10 cellular contexts compared by ENCODE assay signal in the genomic region with DNA sequence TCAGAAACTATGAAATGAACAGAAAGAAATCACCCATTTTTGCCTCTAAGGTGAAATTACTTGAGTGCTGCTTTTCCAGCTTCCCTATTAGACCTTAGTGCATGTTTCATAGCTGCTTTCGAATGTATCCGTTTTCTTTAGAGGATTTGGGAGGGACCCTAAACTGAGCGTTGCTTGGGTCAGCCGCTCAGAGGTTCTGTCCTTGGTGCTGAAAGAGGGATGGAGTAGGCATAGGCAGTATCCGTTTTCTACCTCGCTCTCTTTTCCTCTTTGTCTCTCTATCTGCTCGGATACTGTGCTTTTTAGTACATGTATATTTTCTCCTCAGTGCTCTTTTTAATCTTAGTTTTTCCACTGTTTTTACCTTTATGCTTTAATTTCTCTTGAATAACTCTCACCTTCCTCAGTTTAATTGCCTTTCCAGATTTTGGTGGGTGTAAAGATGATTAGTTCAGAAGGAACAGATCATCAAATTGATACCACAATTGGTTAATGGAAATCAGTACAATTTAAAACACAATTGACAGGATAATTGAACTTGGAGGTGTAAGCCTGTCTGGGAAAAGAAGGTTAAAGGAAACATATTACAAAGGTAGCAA. TPM values are rescaled to one million over a fixed set of nuclear protein-coding genes. Genes with fewer than 3 reads are reported as not detected.
A peak's percentile ranks its signal among the peaks of the same experiment; 100 is the strongest.
DNase-seq lines count a peak whose midpoint lies in the region; ATAC-seq and FAIRE-seq lines count a peak whose summit lies in the region.
"Had no signal": no experiment of that assay in that cellular context is flagged by ENCODE, and none has a peak within 500 bp of the region (broad histone marks: within the 10 kb centered on the region; RNA-seq: fewer than 3 reads in every experiment).

A gene (minus strand): TSS at position 283 of the 599 bp plus-strand sequence. CDS start 7,060 bp downstream, outside the sequence.

- no peak for FAIRE-seq in HTR-8/SVneo (lab: Jason Lieb, UNC)

- H3K36me3 ChIP-seq in H7 (replicated peaks; ENCODE audit: control insufficient read depth, insufficient read depth, low read length), result no peaks in the 10 kb centered on the region
- H3K36me3 ChIP-seq: neutrophil had no signal

- ATAC-seq in GM18867 (IDR thresholded peaks at IDR 0.05; ENCODE audit: unreplicated experiment), result no peak

- no peak within 1 kb of the TSS for H3K4me3 ChIP-seq in H7 (ENCODE audit: insufficient read depth, low read depth, low read length)

- peak within 1 kb of the TSS; percentile 52 for H3K27ac ChIP-seq in caudate nucleus (ENCODE audit: low read depth, low read length)
- H3K27ac ChIP-seq: neutrophil had no signal

- DNase-seq in H7 (peak; percentile 60), NOMO-1 treated with DMSO at 0.1 percent for 48 hours (lab: John Stamatoyannopoulos, UW; ENCODE audit: unreplicated experiment) (peak; percentile 23), caudate nucleus (lab: John Stamatoyannopoulos, UW) (peak in 5 of 61 donors; percentile 1 to 26 (median 7)), myocyte (ENCODE audit: low read depth) (peak; percentile 70), HPDE6-E6E7 (ENCODE audit: extremely low spot score) (no peak), HTR-8/SVneo (ENCODE audit: insufficient read length, low spot score) (no peak), germinal center (ENCODE audit: low spot score) (no peak)

- no peaks in the 10 kb centered on the region for H3K27me3 ChIP-seq in H7 (ENCODE audit: control insufficient read depth, insufficient read depth, low read length)

RNA-seq across cellular contexts. Expression of the gene that starts here (rescaled TPM):
- not detected in 2 replicates for total RNA-seq in H7 (2014; rRNA removed; shearing (Covaris generic))
- total RNA-seq in myocyte, result not detected in 2 replicates
- not detected for polyA plus RNA-seq in myocyte (2012)
- total RNA-seq: T-helper 1 cell treated with Interleukin-12 subunit alpha and Interleukin-12 subunit beta and Interleukin-4 antibody, amounts not matched to agents 30 ng/mL and 1 ng/mL, for 36 hours had no signal

Comparison
In these comparisons a context has a peak if more than half of its experiments do, and no peak if none do; other contexts are left out.
1. Peak in DNase-seq in H7; RNA of the gene not detected or under 1 TPM.
2. Peak in DNase-seq in myocyte; RNA of the gene not detected or under 1 TPM.